ENCODE assay signal across 1 cellular context in the genomic region with DNA sequence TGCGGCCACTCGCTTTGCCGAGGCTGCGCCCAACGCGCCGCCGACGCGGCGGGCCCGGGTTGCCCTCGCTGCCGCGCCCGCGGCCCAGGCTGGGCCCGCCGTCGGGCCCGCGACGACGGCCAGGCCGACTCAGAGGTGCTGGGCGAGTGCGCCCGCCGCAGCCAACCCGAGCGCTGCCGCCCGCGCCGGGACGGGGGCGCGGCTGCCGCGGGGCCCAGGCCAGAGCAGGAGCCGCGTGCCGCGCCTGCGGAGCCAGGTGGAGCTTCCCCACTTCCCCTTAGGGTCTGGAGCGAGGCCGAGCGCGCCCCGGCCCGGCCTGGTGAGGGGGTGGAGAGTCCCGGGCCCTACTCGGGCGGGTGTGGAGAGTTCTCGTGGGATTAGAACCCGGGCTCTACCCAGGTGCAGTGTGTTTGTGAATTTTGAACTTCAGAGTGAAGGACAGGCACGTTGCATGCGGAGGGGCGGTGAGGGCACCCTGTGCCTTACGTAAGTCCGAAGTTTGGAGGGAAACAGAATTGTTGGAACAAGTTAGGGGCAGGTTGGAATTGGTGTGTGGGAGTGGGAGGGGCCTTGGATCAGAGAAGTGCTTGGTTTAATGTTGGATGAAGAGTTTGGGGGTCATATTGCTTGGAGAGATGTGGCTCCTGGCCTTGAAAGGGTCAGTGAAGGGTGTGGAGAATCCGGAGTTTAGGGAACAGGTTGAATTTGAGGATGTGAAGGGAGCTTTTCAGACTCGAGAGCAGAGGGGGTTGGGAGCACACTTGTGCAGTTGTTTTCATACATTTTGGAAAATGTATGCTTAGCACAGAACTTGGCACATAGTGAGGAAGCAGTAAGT.
TF ChIP-seq lines count a peak whose summit lies in the region.

No MANE protein-coding gene starts in this region.

TF ChIP-seq in GM23338, 12 proteins besides CTCF, POLR2A, EP300 and RAD21 (continued from another document):
- TF ChIP-seq, protein P1, sequence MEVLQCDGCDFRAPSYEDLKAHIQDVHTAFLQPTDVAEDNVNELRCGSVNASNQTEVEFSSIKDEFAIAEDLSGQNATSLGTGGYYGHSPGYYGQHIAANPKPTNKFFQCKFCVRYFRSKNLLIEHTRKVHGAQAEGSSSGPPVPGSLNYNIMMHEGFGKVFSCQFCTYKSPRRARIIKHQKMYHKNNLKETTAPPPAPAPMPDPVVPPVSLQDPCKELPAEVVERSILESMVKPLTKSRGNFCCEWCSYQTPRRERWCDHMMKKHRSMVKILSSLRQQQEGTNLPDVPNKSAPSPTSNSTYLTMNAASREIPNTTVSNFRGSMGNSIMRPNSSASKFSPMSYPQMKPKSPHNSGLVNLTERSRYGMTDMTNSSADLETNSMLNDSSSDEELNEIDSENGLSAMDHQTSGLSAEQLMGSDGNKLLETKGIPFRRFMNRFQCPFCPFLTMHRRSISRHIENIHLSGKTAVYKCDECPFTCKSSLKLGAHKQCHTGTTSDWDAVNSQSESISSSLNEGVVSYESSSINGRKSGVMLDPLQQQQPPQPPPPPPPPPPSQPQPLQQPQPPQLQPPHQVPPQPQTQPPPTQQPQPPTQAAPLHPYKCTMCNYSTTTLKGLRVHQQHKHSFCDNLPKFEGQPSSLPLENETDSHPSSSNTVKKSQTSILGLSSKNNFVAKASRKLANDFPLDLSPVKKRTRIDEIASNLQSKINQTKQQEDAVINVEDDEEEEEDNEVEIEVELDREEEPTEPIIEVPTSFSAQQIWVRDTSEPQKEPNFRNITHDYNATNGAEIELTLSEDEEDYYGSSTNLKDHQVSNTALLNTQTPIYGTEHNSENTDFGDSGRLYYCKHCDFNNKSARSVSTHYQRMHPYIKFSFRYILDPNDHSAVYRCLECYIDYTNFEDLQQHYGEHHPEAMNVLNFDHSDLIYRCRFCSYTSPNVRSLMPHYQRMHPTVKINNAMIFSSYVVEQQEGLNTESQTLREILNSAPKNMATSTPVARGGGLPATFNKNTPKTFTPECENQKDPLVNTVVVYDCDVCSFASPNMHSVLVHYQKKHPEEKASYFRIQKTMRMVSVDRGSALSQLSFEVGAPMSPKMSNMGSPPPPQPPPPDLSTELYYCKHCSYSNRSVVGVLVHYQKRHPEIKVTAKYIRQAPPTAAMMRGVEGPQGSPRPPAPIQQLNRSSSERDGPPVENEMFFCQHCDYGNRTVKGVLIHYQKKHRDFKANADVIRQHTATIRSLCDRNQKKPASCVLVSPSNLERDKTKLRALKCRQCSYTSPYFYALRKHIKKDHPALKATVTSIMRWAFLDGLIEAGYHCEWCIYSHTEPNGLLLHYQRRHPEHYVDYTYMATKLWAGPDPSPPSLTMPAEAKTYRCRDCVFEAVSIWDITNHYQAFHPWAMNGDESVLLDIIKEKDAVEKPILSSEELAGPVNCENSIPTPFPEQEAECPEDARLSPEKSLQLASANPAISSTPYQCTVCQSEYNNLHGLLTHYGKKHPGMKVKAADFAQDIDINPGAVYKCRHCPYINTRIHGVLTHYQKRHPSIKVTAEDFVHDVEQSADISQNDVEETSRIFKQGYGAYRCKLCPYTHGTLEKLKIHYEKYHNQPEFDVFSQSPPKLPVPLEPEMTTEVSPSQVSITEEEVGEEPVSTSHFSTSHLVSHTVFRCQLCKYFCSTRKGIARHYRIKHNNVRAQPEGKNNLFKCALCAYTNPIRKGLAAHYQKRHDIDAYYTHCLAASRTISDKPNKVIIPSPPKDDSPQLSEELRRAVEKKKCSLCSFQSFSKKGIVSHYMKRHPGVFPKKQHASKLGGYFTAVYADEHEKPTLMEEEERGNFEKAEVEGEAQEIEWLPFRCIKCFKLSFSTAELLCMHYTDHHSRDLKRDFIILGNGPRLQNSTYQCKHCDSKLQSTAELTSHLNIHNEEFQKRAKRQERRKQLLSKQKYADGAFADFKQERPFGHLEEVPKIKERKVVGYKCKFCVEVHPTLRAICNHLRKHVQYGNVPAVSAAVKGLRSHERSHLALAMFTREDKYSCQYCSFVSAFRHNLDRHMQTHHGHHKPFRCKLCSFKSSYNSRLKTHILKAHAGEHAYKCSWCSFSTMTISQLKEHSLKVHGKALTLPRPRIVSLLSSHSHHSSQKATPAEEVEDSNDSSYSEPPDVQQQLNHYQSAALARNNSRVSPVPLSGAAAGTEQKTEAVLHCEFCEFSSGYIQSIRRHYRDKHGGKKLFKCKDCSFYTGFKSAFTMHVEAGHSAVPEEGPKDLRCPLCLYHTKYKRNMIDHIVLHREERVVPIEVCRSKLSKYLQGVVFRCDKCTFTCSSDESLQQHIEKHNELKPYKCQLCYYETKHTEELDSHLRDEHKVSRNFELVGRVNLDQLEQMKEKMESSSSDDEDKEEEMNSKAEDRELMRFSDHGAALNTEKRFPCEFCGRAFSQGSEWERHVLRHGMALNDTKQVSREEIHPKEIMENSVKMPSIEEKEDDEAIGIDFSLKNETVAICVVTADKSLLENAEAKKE (CRISPR knock-in tag; IDR thresholded peaks at IDR 0.05), result no peak
- TF ChIP-seq POLR2AphosphoS5 (IDR thresholded peaks at IDR 0.05; ENCODE audit: low read depth), result no peak
- TF ChIP-seq NANOG (IDR thresholded peaks at IDR 0.05; ENCODE audit: borderline replicate concordance), result no peak
- no peak for TF ChIP-seq ZNF114 (CRISPR knock-in tag; IDR thresholded peaks at IDR 0.05)
- no peak for TF ChIP-seq ZNF331 (CRISPR knock-in tag; IDR thresholded peaks at IDR 0.05; ENCODE audit: low read depth)
- TF ChIP-seq EZH2phosphoT487 (IDR thresholded peaks at IDR 0.05; ENCODE audit: unreplicated experiment), result no peak
- TF ChIP-seq CREB1 (CRISPR knock-in tag; IDR thresholded peaks at IDR 0.05; ENCODE audit: low read depth), result no peak
- TF ChIP-seq JUNB (IDR thresholded peaks at IDR 0.05; ENCODE audit: unreplicated experiment), result no peak
- no peak for TF ChIP-seq ETS1 (IDR thresholded peaks at IDR 0.05)
- no peak for TF ChIP-seq EZH2 (IDR thresholded peaks at IDR 0.05; ENCODE audit: low read depth, unreplicated experiment)
- no peak for TF ChIP-seq STAT1 (IDR thresholded peaks at IDR 0.05; ENCODE audit: unreplicated experiment)
